In the genomic region with DNA sequence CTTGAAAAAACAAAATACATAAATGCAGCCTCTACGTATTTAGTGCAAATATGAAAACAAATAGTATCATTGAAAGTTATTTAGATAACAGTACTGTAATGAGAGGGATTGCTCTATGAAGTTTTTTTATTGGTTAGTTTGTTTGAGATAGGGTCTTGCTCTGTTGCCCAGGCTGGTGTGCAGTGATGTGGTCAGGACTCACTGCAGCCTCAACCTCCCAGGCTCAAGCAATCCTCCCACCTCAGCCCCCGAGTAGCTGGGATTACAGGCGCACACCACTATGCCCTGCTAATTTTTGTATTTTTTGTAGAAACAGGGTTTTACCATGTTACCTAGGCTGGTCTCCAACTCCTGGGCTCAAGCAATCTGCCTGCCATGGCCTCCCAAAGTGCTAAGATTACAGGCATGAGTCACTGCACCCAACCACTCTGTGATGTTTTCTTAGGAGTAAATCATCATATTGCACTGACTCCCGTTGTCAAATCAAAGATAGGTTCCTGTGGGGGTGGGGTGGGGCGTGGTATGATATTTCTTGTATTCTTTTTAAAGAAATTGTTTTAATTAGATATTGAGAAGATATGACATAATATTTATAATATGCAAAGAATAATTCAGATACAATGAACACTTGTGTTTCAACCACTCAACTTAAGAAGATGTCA, we compare ENCODE assay signal across 18 cellular contexts.
DNase-seq lines count a peak whose midpoint lies in the region; ATAC-seq and TF ChIP-seq lines count a peak whose summit lies in the region.
"Had no signal": no experiment of that assay in that cellular context is flagged by ENCODE, and none has a peak within 500 bp of the region (broad histone marks: within the 10 kb centered on the region; RNA-seq: fewer than 3 reads in every experiment).

No MANE protein-coding gene starts in this region.

- DNase-seq in Calu3 (peak; percentile 44), HEK293T (ENCODE audit: extremely low spot score) (no peak), amniotic epithelial cell (ENCODE audit: low read depth) (peak; percentile 81), fibroblast of villous mesenchyme (ENCODE audit: low read depth) (peak; percentile 37), NCI-H1694 treated with DMSO at 0.1 percent for 48 hours (lab: John Stamatoyannopoulos, UW) (no peak)
- DNase-seq in activated effector memory CD4-positive, alpha-beta T cell treated with anti-CD3 and anti-CD28 coated beads, Interleukin-2, amount 50 U/mL, for 16 hours: no peak
- DNase-seq in stimulated activated CD4-positive, alpha-beta T cell treated with anti-CD3 and anti-CD28 coated beads, Interleukin-12 subunit alpha, Interleukin-12 subunit beta, amount 100 ng/mL, for 4 hours: no peak
- DNase-seq: activated B cell treated with CpG ODN at 0.5 μM for 24 hours, hypothalamus, Kasumi-1, NCI-H187 treated with DMSO at 0.1 percent for 48 hours, NCI-H748 treated with DMSO at 0.1 percent for 48 hours, T-helper 1 cell had no signal

- TF ChIP-seq CTCF in Calu3 (IDR thresholded peaks at IDR 0.05; ENCODE audit: unreplicated experiment) (no peak), fibroblast of villous mesenchyme (IDR thresholded peaks at IDR 0.05; ENCODE audit: insufficient read depth, low read depth, low read length) (no peak)

- no peaks in the 10 kb centered on the region for H3K27me3 Mint-ChIP-seq in Calu3 (ENCODE audit: unreplicated experiment)
- H3K27me3 Mint-ChIP-seq: activated B cell treated with CpG ODN at 0.5 μM for 24 hours; stimulated activated naive CD8-positive, alpha-beta T cell treated with anti-CD3 and anti-CD28 coated beads, Interleukin-15, Interleukin-2, amounts not matched to agents 100 ng/mL and 50 ng/mL, for 24 hours had no signal

- BruUV-seq in Calu3 (replicated peaks; lab: Mats Ljungman, UMichigan): no TSS peak

- POLR2A ChIA-PET in HEK293T (lab: Yijun Ruan, JAX): no interaction called here

- H3K27ac Mint-ChIP-seq in Calu3 (ENCODE audit: unreplicated experiment): no peak overlapping the region
- H3K27ac Mint-ChIP-seq: activated B cell treated with CpG ODN at 0.5 μM for 24 hours; activated naive CD4-positive, alpha-beta T cell treated with anti-CD3 and anti-CD28 coated beads, Interleukin-2, amount 50 U/mL, for 72 hours; stimulated activated naive CD8-positive, alpha-beta T cell treated with anti-CD3 and anti-CD28 coated beads, Interleukin-15, Interleukin-2, amounts not matched to agents 100 ng/mL and 50 ng/mL, for 24 hours had no signal

- intact Hi-C loops in Calu3 (cut with micrococcal nuclease; ENCODE audit: unreplicated experiment): no loop called here

- no peaks in the 10 kb centered on the region for H3K36me3 Mint-ChIP-seq in Calu3 (ENCODE audit: insufficient read depth, unreplicated experiment)
- H3K36me3 Mint-ChIP-seq: activated naive CD4-positive, alpha-beta T cell treated with anti-CD3 and anti-CD28 coated beads, Interleukin-2, amount 50 U/mL, for 72 hours had no signal

- CTCF ChIA-PET in Calu3 (lab: Charles Lee): no interaction called here
- CTCF ChIA-PET in HEK293T (lab: Yijun Ruan, JAX): interaction anchor here (0.7 to 1.4 kb wide), 2 partner anchors 10 to 1221 kb away, joined by 4 read pairs; no protein-coding TSS in a partner anchor

- H3K4me3 Mint-ChIP-seq in Calu3 (ENCODE audit: low read depth, unreplicated experiment): no peak overlapping the region
- H3K4me3 Mint-ChIP-seq: activated B cell treated with CpG ODN at 0.5 μM for 24 hours; stimulated activated naive CD8-positive, alpha-beta T cell treated with anti-CD3 and anti-CD28 coated beads, Interleukin-15, Interleukin-2, amounts not matched to agents 100 ng/mL and 50 ng/mL, for 24 hours had no signal

- no peak for ATAC-seq in GM18873 (IDR thresholded peaks at IDR 0.05; ENCODE audit: low FRiP score, unreplicated experiment)
- ATAC-seq: activated naive CD4-positive, alpha-beta T cell treated with anti-CD3 and anti-CD28 coated beads, Interleukin-2, amount 50 U/mL, for 72 hours; left lobe of liver had no signal

- H3K9me3 Mint-ChIP-seq in Calu3 (ENCODE audit: low read depth, unreplicated experiment): no peaks in the 10 kb centered on the region
- H3K9me3 Mint-ChIP-seq: activated B cell treated with CpG ODN at 0.5 μM for 24 hours; activated naive CD4-positive, alpha-beta T cell treated with anti-CD3 and anti-CD28 coated beads, Interleukin-2, amount 50 U/mL, for 72 hours; stimulated activated naive CD8-positive, alpha-beta T cell treated with anti-CD3 and anti-CD28 coated beads, Interleukin-15, Interleukin-2, amounts not matched to agents 100 ng/mL and 50 ng/mL, for 24 hours had no signal

- H3K4me3 ChIP-seq in fibroblast of villous mesenchyme (ENCODE audit: low read depth, low read length): no peak overlapping the region
- H3K4me3 ChIP-seq: BLaER1 had no signal

- peaks cover 9% of the 10 kb centered on the region for H3K4me1 Mint-ChIP-seq in Calu3 (ENCODE audit: low read depth, unreplicated experiment)
- H3K4me1 Mint-ChIP-seq: activated B cell treated with CpG ODN at 0.5 μM for 24 hours had no signal

TF ChIP-seq in HEK293T, 16 proteins besides CTCF, POLR2A, EP300 and RAD21:
- TF ChIP-seq, protein P1, sequence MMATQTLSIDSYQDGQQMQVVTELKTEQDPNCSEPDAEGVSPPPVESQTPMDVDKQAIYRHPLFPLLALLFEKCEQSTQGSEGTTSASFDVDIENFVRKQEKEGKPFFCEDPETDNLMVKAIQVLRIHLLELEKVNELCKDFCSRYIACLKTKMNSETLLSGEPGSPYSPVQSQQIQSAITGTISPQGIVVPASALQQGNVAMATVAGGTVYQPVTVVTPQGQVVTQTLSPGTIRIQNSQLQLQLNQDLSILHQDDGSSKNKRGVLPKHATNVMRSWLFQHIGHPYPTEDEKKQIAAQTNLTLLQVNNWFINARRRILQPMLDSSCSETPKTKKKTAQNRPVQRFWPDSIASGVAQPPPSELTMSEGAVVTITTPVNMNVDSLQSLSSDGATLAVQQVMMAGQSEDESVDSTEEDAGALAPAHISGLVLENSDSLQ (IDR thresholded peaks at IDR 0.05): peak; percentile 85
- TF ChIP-seq CTBP1 (IDR thresholded peaks at IDR 0.05; ENCODE audit: borderline replicate concordance): no peak
TF ChIP-seq in HEK293T: peak in this region for 1.

Comparison
In these comparisons a context has a peak if more than half of its experiments do, and no peak if none do; other contexts are left out.
1. DNase-seq: peak in Calu3 (single experiment), amniotic epithelial cell (single experiment) and fibroblast of villous mesenchyme (single experiment); none in HEK293T (single experiment), activated effector memory CD4-positive, alpha-beta T cell treated with anti-CD3 and anti-CD28 coated beads, Interleukin-2, amount 50 U/mL, for 16 hours (single experiment), stimulated activated CD4-positive, alpha-beta T cell treated with anti-CD3 and anti-CD28 coated beads, Interleukin-12 subunit alpha, Interleukin-12 subunit beta, amount 100 ng/mL, for 4 hours (single experiment) and NCI-H1694 treated with DMSO at 0.1 percent for 48 hours (single experiment).